ENCODE assay signal across 12 cellular contexts in genomic region chr13:51704399-51705306, GRCh38.
DNase-seq lines count a peak whose midpoint lies in the region; ATAC-seq and TF ChIP-seq lines count a peak whose summit lies in the region.
"Had no signal": no experiment of that assay in that cellular context is flagged by ENCODE, and none has a peak within 500 bp of the region (broad histone marks: within the 10 kb centered on the region; RNA-seq: fewer than 3 reads in every experiment).

No MANE protein-coding gene starts in this region.

- no peak for DNase-seq in T-helper 17 cell
- no peak for DNase-seq in NCI-H2227 (lab: John Stamatoyannopoulos, UW; ENCODE audit: unreplicated experiment)
- DNase-seq in mammary epithelial cell: no peak
- no peak for DNase-seq in iPS-NIHi11 (ENCODE audit: low spot score)
- DNase-seq: activated T-cell treated with anti-CD3 and anti-CD28 coated beads, Interleukin-2, amount 50 U/mL, for 48 hours; COR-L47; natural killer cell; NCI-H1694 treated with DMSO at 0.1 percent for 48 hours had no signal

- no peaks in the 10 kb centered on the region for H3K27me3 ChIP-seq in mammary epithelial cell (ENCODE audit: insufficient read depth, low read length)

- intact Hi-C loops in mammary epithelial cell (cut with micrococcal nuclease): no loop called here

- H2AFZ ChIP-seq in mammary epithelial cell (ENCODE audit: low read depth, low read length): no peak overlapping the region

- in situ Hi-C loops in mammary epithelial cell (cut with MboI; ENCODE audit: low sequenced_read_pairs in 2 of 2): no loop called here

- H4K20me1 ChIP-seq in mammary epithelial cell (ENCODE audit: insufficient read depth, low read length): no peaks in the 10 kb centered on the region

- no peak overlapping the region for H3K4me3 Mint-ChIP-seq in T-helper 17 cell
- H3K4me3 Mint-ChIP-seq: natural killer cell had no signal

- no peak overlapping the region for H3K27ac ChIP-seq in mammary epithelial cell (ENCODE audit: insufficient read depth, low read depth, low read length)

- no peak overlapping the region for H3K9ac ChIP-seq in mammary epithelial cell (ENCODE audit: insufficient read depth, low read length)

- ATAC-seq in GM18511 (IDR thresholded peaks at IDR 0.05; ENCODE audit: unreplicated experiment): peak; percentile 94
- ATAC-seq in GM21381 (IDR thresholded peaks at IDR 0.05; ENCODE audit: unreplicated experiment): peak; percentile 84
- ATAC-seq in HG03064 (IDR thresholded peaks at IDR 0.05; ENCODE audit: low read depth, unreplicated experiment): peak; percentile 89
- no peak for ATAC-seq in T-helper 17 cell
- ATAC-seq in HG02840 (IDR thresholded peaks at IDR 0.05; ENCODE audit: low FRiP score, unreplicated experiment): no peak
- ATAC-seq: natural killer cell had no signal

- H3K36me3 Mint-ChIP-seq in T-helper 17 cell (ENCODE audit: low read depth): peaks cover 3% of the 10 kb centered on the region
- H3K36me3 Mint-ChIP-seq: natural killer cell had no signal

- CTCF ChIA-PET in mammary epithelial cell (lab: Charles Lee; ENCODE audit: low non-redundant PET): no interaction called here

- peaks cover 2% of the 10 kb centered on the region for H3K36me3 ChIP-seq in mammary epithelial cell (ENCODE audit: insufficient read depth, low read length)

- H3K79me2 ChIP-seq in mammary epithelial cell (ENCODE audit: insufficient read depth, low read length): peaks cover 7% of the 10 kb centered on the region

- no TSS peak for BruUV-seq in mammary epithelial cell (replicated peaks; lab: Mats Ljungman, UMichigan)

- no peak overlapping the region for H3K4me2 ChIP-seq in mammary epithelial cell (ENCODE audit: insufficient read depth, low read depth, low read length)

- H3K9me3 ChIP-seq in T-helper 17 cell (ENCODE audit: control insufficient read depth, low read length, poor library complexity, severe bottlenecking) (no peaks in the 10 kb centered on the region), mammary epithelial cell (replicated peaks; ENCODE audit: insufficient read depth, low read length) (no peaks in the 10 kb centered on the region)

- no peaks in the 10 kb centered on the region for H3K27me3 Mint-ChIP-seq in T-helper 17 cell

- H3K4me1 ChIP-seq in mammary epithelial cell (ENCODE audit: insufficient read depth, low read length): no peaks in the 10 kb centered on the region

- TF ChIP-seq CTCF in mammary epithelial cell (conservative IDR thresholded peaks at IDR 0.05 in 1 of 2, IDR thresholded peaks at IDR 0.05 in 1 of 2; ENCODE audit: extremely low read depth in 1 of 2, insufficient read depth in 1 of 2, low read depth in 1 of 2, low read length in 2 of 2): no peak

- H3K4me3 ChIP-seq in mammary epithelial cell (replicated peaks in 1 of 3; ENCODE audit: insufficient read depth in 1 of 3, low read depth in 2 of 3, low read length in 3 of 3): no peak overlapping the region

- dilution Hi-C loops in mammary epithelial cell (cut with HindIII; ENCODE audit: low sequenced_read_pairs): no loop called here

- WGBS in mammary epithelial cell (ENCODE audit: low coverage, missing lambda C conversion rate): 98% methylated on average over 3 of the region's 3 CpGs

- peak overlapping the region; percentile 24 for H3K27ac Mint-ChIP-seq in T-helper 17 cell
- H3K27ac Mint-ChIP-seq: natural killer cell had no signal

- peaks cover 2% of the 10 kb centered on the region for H3K4me1 Mint-ChIP-seq in T-helper 17 cell

Comparison
In these comparisons a context has a peak if more than half of its experiments do, and no peak if none do; other contexts are left out.
1. ATAC-seq: peak in GM18511 (single experiment), GM21381 (single experiment) and HG03064 (single experiment); none in T-helper 17 cell (single experiment) and HG02840 (single experiment).